Comparison of ENCODE assay signal across 14 cellular contexts in the genomic region with DNA sequence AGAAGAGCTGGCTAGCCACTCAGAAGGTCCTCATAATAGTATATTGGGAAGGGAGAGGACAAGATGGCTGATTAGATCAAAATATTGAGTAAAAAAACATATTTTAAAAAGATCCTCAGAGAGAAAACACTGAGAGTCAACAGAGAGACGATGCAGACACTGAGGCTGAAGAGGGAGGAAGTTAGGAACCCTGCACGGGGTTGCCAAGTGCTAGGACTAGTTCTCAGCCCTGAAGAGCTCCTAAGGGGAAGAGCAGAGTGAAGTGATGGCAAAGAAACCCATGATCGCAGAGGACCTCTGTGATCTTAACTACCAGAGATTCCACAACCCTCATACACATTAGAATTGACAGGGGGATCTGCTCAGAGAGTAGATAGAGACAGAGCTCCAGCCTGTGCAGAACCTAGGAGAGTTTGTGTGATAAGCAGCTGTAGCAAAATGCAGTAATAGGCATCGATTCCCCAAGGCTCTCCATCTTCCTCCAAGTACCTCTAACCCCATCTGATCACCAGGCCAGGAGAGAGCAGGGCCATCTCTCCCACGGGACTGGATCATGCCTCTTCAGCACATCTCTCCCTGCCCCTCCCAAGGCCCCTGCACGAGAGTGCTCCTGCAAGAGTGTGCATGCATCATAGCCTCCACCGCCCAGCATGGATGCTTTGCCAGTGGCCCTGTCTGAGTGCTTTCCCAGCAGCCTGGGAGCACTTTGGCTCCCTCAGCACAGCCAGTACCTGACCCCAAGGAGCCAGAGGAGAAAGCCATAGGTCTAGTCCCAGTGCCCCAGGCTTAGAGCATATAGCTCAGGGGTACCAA. TPM values are rescaled to one million over a fixed set of nuclear protein-coding genes. Genes with fewer than 3 reads are reported as not detected.
A peak's percentile ranks its signal among the peaks of the same experiment; 100 is the strongest.
DNase-seq lines count a peak whose midpoint lies in the region; ATAC-seq and TF ChIP-seq lines count a peak whose summit lies in the region.
"Had no signal": no experiment of that assay in that cellular context is flagged by ENCODE, and none has a peak within 500 bp of the region (broad histone marks: within the 10 kb centered on the region; RNA-seq: fewer than 3 reads in every experiment).

No MANE protein-coding gene starts in this region.

- TF ChIP-seq POLR2A in spleen (IDR thresholded peaks at IDR 0.05) (no peak), Peyer's patch (IDR thresholded peaks at IDR 0.05) (no peak)

- no peak overlapping the region for H3K4me3 Mint-ChIP-seq in activated CD4-positive, alpha-beta memory T cell treated with anti-CD3 and anti-CD28 coated beads, Interleukin-2, amount 10 ng/mL, durations not matched to agents 7 days and 5 days
- H3K4me3 Mint-ChIP-seq in activated CD4-positive, alpha-beta memory T cell treated with anti-CD3 and anti-CD28 coated beads for 36 hours = no peak overlapping the region
- peak overlapping the region in 3 of 4 donors; percentile 18 to 81 (median 72) for H3K4me3 Mint-ChIP-seq in IgD-negative memory B cell

- peak overlapping the region; percentile 64 for H3K27ac Mint-ChIP-seq in activated CD4-positive, alpha-beta memory T cell treated with anti-CD3 and anti-CD28 coated beads, Interleukin-2, amount 10 ng/mL, durations not matched to agents 7 days and 5 days
- H3K27ac Mint-ChIP-seq in activated CD4-positive, alpha-beta memory T cell treated with anti-CD3 and anti-CD28 coated beads for 36 hours = no peak overlapping the region
- no peak overlapping the region for H3K27ac Mint-ChIP-seq in IgD-negative memory B cell

- H3K4me1 Mint-ChIP-seq in activated CD4-positive, alpha-beta memory T cell treated with anti-CD3 and anti-CD28 coated beads, Interleukin-2, amount 10 ng/mL, durations not matched to agents 7 days and 5 days = peaks cover 24% of the 10 kb centered on the region
- peaks cover 17% of the 10 kb centered on the region for H3K4me1 Mint-ChIP-seq in activated CD4-positive, alpha-beta memory T cell treated with anti-CD3 and anti-CD28 coated beads for 36 hours (ENCODE audit: low read depth)
- peaks cover 8 to 18% (median 15%) of the 10 kb centered on the region in 3 donors for H3K4me1 Mint-ChIP-seq in IgD-negative memory B cell

- DNase-seq in activated CD4-positive, alpha-beta memory T cell treated with anti-CD3 and anti-CD28 coated beads, Interleukin-2, amount 10 ng/mL, durations not matched to agents 7 days and 5 days = no peak
- DNase-seq in activated CD4-positive, alpha-beta memory T cell treated with anti-CD3 and anti-CD28 coated beads for 36 hours = no peak
- DNase-seq in spleen (peak; percentile 72), NOMO-1 treated with dmso at 0.1 percent for 144 hours (lab: John Stamatoyannopoulos, UW; ENCODE audit: unreplicated experiment) (no peak), Peyer's patch (no peak), GM10248 (ENCODE audit: extremely low spot score) (no peak)
- DNase-seq: ACHN, NCI-H510A treated with DMSO at 0.1 percent for 48 hours had no signal

- peak overlapping the region in 1 of 8 donors; percentile 4 for H3K27ac ChIP-seq in spleen
- H3K27ac ChIP-seq in Peyer's patch = no peak overlapping the region

- H3K36me3 Mint-ChIP-seq in activated CD4-positive, alpha-beta memory T cell treated with anti-CD3 and anti-CD28 coated beads, Interleukin-2, amount 10 ng/mL, durations not matched to agents 7 days and 5 days (ENCODE audit: low read depth) = no peaks in the 10 kb centered on the region
- H3K36me3 Mint-ChIP-seq in activated CD4-positive, alpha-beta memory T cell treated with anti-CD3 and anti-CD28 coated beads for 36 hours = no peaks in the 10 kb centered on the region
- peaks cover 2% of the 10 kb centered on the region for H3K36me3 Mint-ChIP-seq in IgD-negative memory B cell

- peaks cover 3% of the 10 kb centered on the region for H3K9me3 Mint-ChIP-seq in activated CD4-positive, alpha-beta memory T cell treated with anti-CD3 and anti-CD28 coated beads, Interleukin-2, amount 10 ng/mL, durations not matched to agents 7 days and 5 days
- no peaks in the 10 kb centered on the region for H3K9me3 Mint-ChIP-seq in activated CD4-positive, alpha-beta memory T cell treated with anti-CD3 and anti-CD28 coated beads for 36 hours
- H3K9me3 Mint-ChIP-seq in IgD-negative memory B cell = no peaks in the 10 kb centered on the region

- intact Hi-C loops in activated CD4-positive, alpha-beta memory T cell treated with anti-CD3 and anti-CD28 coated beads for 36 hours (cut with micrococcal nuclease) = no loop called here
- intact Hi-C loops in spleen (cut with DNase I; ENCODE audit: low total_unique reads) = no loop called here

- peak overlapping the region in 1 of 8 donors; percentile 29 for H3K4me3 ChIP-seq in spleen
- no peak overlapping the region for H3K4me3 ChIP-seq in Peyer's patch

- H3K9me3 ChIP-seq in spleen (no peaks in the 10 kb centered on the region), Peyer's patch (no peaks in the 10 kb centered on the region)

- peak; percentile 26 for ATAC-seq in HG02571 (IDR thresholded peaks at IDR 0.05; ENCODE audit: unreplicated experiment)

- CTCF ChIA-PET in activated CD4-positive, alpha-beta memory T cell treated with anti-CD3 and anti-CD28 coated beads, Interleukin-2, amount 10 ng/mL, durations not matched to agents 7 days and 5 days (lab: Charles Lee) = interaction anchor here (1.2 kb wide), 1 partner anchor 52 kb away, joined by 3 read pairs; no protein-coding TSS in a partner anchor
- CTCF ChIA-PET in activated CD4-positive, alpha-beta memory T cell treated with anti-CD3 and anti-CD28 coated beads for 36 hours (lab: Charles Lee) = no interaction called here
- CTCF ChIA-PET in GM10248 (lab: Yijun Ruan, JAX) = interaction anchor here (1.1 to 1.5 kb wide), 2 partner anchors 21 to 32 kb away, joined by 3 to 5 read pairs; no protein-coding TSS in a partner anchor

- 58 to 67% (median 63%) methylated on average over 7 of the region's 7 CpGs for WGBS in spleen, 5 donors

- no peaks in the 10 kb centered on the region for H3K27me3 ChIP-seq in spleen (replicated peaks in 1 of 7)
- no peaks in the 10 kb centered on the region for H3K27me3 ChIP-seq in Peyer's patch

- TF ChIP-seq CTCF in spleen (IDR thresholded peaks at IDR 0.05 in 8 of 11, conservative IDR thresholded peaks at IDR 0.05 in 3 of 11) (no peak), Peyer's patch (IDR thresholded peaks at IDR 0.05) (no peak), GM10248 (IDR thresholded peaks at IDR 0.05; ENCODE audit: control extremely low read depth, extremely low read depth, low read depth, missing control alignments) (no peak)

- POLR2A ChIA-PET in activated CD4-positive, alpha-beta memory T cell treated with anti-CD3 and anti-CD28 coated beads, Interleukin-2, amount 10 ng/mL, durations not matched to agents 7 days and 5 days (lab: Charles Lee) = interaction anchor here (1.0 to 1.6 kb wide), 2 partner anchors 8 to 41 kb away, joined by 3 to 6 read pairs; a partner anchor contains a TSS
- POLR2A ChIA-PET in activated CD4-positive, alpha-beta memory T cell treated with anti-CD3 and anti-CD28 coated beads for 36 hours (lab: Charles Lee) = no interaction called here
- POLR2A ChIA-PET in GM10248 (lab: Yijun Ruan, JAX) = no interaction called here

- H3K4me1 ChIP-seq in spleen = peaks cover 3 to 19% (median 11%) of the 10 kb centered on the region in 6 donors
- no peaks in the 10 kb centered on the region for H3K4me1 ChIP-seq in Peyer's patch

- peaks cover 2% of the 10 kb centered on the region for H3K27me3 Mint-ChIP-seq in activated CD4-positive, alpha-beta memory T cell treated with anti-CD3 and anti-CD28 coated beads, Interleukin-2, amount 10 ng/mL, durations not matched to agents 7 days and 5 days
- no peaks in the 10 kb centered on the region for H3K27me3 Mint-ChIP-seq in activated CD4-positive, alpha-beta memory T cell treated with anti-CD3 and anti-CD28 coated beads for 36 hours
- peaks cover 3% of the 10 kb centered on the region for H3K27me3 Mint-ChIP-seq in IgD-negative memory B cell

- no peaks in the 10 kb centered on the region for H3K36me3 ChIP-seq in spleen
- H3K36me3 ChIP-seq in Peyer's patch = no peaks in the 10 kb centered on the region

RNA-seq across cellular contexts. Expression of a gene that starts 41.2 kb away (rescaled TPM):
- 10 to 100 TPM; 36.0 to 39.9 TPM for total RNA-seq in activated CD4-positive, alpha-beta memory T cell treated with anti-CD3 and anti-CD28 coated beads, Interleukin-2, amount 10 ng/mL, durations not matched to agents 7 days and 5 days
- 10 to 100 TPM; 25.0 to 31.0 TPM for total RNA-seq in activated CD4-positive, alpha-beta memory T cell treated with anti-CD3 and anti-CD28 coated beads for 36 hours
- polyA plus RNA-seq in IgD-negative memory B cell (90.5 TPM), spleen (10 to 100 TPM; 15.6 to 18.4 (median 17.6) TPM)
- total RNA-seq in spleen (10 to 100 TPM; 28.4 to 40.3 (median 33.7) TPM), Peyer's patch (10 to 100 TPM in 3 of 4 donors, 1 to 10 TPM in 1; 6.3 to 21.5 (median 15.1) TPM)

RNA-seq across cellular contexts. Expression of a gene that starts 50.9 kb away (rescaled TPM):
- not detected for total RNA-seq in activated CD4-positive, alpha-beta memory T cell treated with anti-CD3 and anti-CD28 coated beads, Interleukin-2, amount 10 ng/mL, durations not matched to agents 7 days and 5 days
- total RNA-seq in activated CD4-positive, alpha-beta memory T cell treated with anti-CD3 and anti-CD28 coated beads for 36 hours = not detected
- polyA plus RNA-seq in IgD-negative memory B cell (not detected), spleen (not detected)
- total RNA-seq in spleen (not detected), Peyer's patch (not detected)
- total RNA-seq: endothelial cell of umbilical vein; HT1080; omental fat pad; T-helper 2 cell treated with Interferon-gamma antibody and Interleukin-4, amounts not matched to agents 100 ng/mL and 5 ng/mL, for 36 hours had no signal
- polyA plus RNA-seq: endothelial cell of umbilical vein had no signal

Comparison
In these comparisons a context has a peak if more than half of its experiments do, and no peak if none do; other contexts are left out.
1. H3K4me3 Mint-ChIP-seq: peak in IgD-negative memory B cell (3 of 4); none in activated CD4-positive, alpha-beta memory T cell treated with anti-CD3 and anti-CD28 coated beads, Interleukin-2, amount 10 ng/mL, durations not matched to agents 7 days and 5 days (single experiment) and activated CD4-positive, alpha-beta memory T cell treated with anti-CD3 and anti-CD28 coated beads for 36 hours (single experiment).